1 cellular context compared by ENCODE assay signal in the genomic region with DNA sequence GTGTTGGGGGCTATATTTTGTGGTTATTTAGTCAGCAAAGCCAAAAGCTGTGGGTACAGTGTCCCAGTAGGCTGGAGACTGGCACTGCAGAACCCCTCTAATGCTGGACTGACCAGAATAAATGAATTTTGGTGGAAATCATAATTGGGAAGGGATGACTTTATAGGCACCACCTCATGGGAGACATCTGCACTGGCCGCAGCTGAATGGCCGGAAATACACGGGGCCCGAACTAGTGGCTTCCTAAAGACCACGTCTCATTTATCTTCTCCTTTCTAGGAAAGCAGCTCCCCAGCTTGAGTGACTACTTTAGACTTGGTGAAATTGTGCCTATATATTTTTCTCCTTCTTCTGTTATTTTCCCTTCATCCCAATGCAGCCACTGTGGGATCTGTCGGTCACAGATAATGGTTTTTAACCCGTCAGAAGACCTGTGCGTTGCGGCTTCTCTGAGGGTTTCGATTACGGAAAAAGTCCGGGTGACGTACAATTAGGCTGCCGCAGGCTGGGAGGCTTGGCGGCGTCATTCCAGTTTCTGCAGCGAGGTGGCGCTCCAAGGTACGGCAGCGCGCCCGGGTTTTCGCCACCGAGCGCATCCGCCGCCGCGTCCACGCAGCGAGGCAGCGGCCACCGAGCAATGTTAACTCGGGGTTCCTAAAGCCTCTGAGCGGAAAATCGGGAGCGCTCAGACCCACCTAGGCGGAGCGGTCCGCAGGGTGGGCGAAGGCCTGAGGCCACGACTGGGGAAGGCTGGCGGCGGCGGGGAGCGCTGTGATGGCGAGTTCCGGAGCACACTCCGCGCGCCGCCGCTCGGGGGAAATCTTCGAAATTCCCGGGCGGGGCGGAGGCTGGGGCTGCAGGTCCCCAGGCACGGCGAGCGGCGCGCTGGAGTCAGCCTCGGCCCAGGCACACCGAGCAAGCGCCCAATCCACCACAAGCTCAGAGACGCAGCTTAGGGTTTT.
TF ChIP-seq lines count a peak whose summit lies in the region.

No MANE protein-coding gene starts in this region.

TF ChIP-seq in HepG2, 621 proteins besides CTCF, POLR2A, EP300 and RAD21 (continued from another document and continues in another):
- TF ChIP-seq ZNF484 (CRISPR knock-in tag; IDR thresholded peaks at IDR 0.05; ENCODE audit: borderline replicate concordance, low read depth) (no peak), ZNF672 (CRISPR knock-in tag; IDR thresholded peaks at IDR 0.05) (no peak), ZNF547 (CRISPR knock-in tag; IDR thresholded peaks at IDR 0.05) (peak; percentile 49; the same call in 1 of the 2 replicates), SRSF1 (optimal IDR thresholded peaks at IDR 0.05; ENCODE audit: low read depth, low read length) (no peak), TARDBP (CRISPR knock-in tag; IDR thresholded peaks at IDR 0.05) (no peak; the same call in 1 of the 2 replicates), NFE2 (CRISPR knock-in tag; IDR thresholded peaks at IDR 0.05) (no peak), YY1 (IDR thresholded peaks at IDR 0.05; ENCODE audit: insufficient read depth, insufficient replicate concordance, low read depth, low read length) (peak; percentile 35), ZSCAN9 (CRISPR knock-in tag; IDR thresholded peaks at IDR 0.05; ENCODE audit: borderline replicate concordance) (no peak; the same call in 1 of the 2 replicates), ZNF33B (CRISPR knock-in tag; IDR thresholded peaks at IDR 0.05) (no peak), HES4 (CRISPR knock-in tag; IDR thresholded peaks at IDR 0.05; ENCODE audit: borderline replicate concordance) (no peak; the same call in 1 of the 2 replicates), ZIK1 (CRISPR knock-in tag; IDR thresholded peaks at IDR 0.05; ENCODE audit: borderline replicate concordance, low read depth) (no peak), ZNF510 (CRISPR knock-in tag; IDR thresholded peaks at IDR 0.05; ENCODE audit: low read depth) (no peak), SMAD1 (CRISPR knock-in tag; IDR thresholded peaks at IDR 0.05; ENCODE audit: borderline replicate concordance, low read depth) (no peak), ZNF335 (CRISPR knock-in tag; IDR thresholded peaks at IDR 0.05) (peak; percentile 58; the same call in 1 of the 2 replicates), KLF16 (CRISPR knock-in tag; IDR thresholded peaks at IDR 0.05) (no peak), CREM (IDR thresholded peaks at IDR 0.05) (peak; percentile 59), CREM (CRISPR knock-in tag; IDR thresholded peaks at IDR 0.05) (no peak), GLI4 (CRISPR knock-in tag; IDR thresholded peaks at IDR 0.05; ENCODE audit: borderline replicate concordance) (peak; percentile 73; the same call in 1 of the 2 replicates), ZNF605 (CRISPR knock-in tag; IDR thresholded peaks at IDR 0.05) (peak; percentile 69), ZNF790 (CRISPR knock-in tag; IDR thresholded peaks at IDR 0.05; ENCODE audit: borderline replicate concordance) (no peak), KDM5B (CRISPR knock-in tag; IDR thresholded peaks at IDR 0.05; ENCODE audit: borderline replicate concordance) (peak; percentile 85; the same call in 1 of the 2 replicates), ATF7 (IDR thresholded peaks at IDR 0.05) (no peak), ATF7 (CRISPR knock-in tag; IDR thresholded peaks at IDR 0.05) (no peak), ZFP37 (CRISPR knock-in tag; IDR thresholded peaks at IDR 0.05; ENCODE audit: borderline replicate concordance) (no peak), MEIS2 (CRISPR knock-in tag; IDR thresholded peaks at IDR 0.05) (no peak), ZNF549 (CRISPR knock-in tag; IDR thresholded peaks at IDR 0.05) (no peak), PLRG1 (conservative IDR thresholded peaks at IDR 0.05) (no peak), ATF7-NPFF (CRISPR knock-in tag; IDR thresholded peaks at IDR 0.05; ENCODE audit: low read depth) (peak; percentile 69), ZMAT3 (CRISPR knock-in tag; conservative IDR thresholded peaks at IDR 0.05) (no peak), TOE1 (CRISPR knock-in tag; IDR thresholded peaks at IDR 0.05) (no peak), ZBTB8A (CRISPR knock-in tag; IDR thresholded peaks at IDR 0.05; ENCODE audit: borderline replicate concordance, low read depth) (no peak), AGO1 (IDR thresholded peaks at IDR 0.05; ENCODE audit: low read depth, low read length, poor library complexity, severe bottlenecking) (peak; percentile 74), ZFP36L2 (CRISPR knock-in tag; IDR thresholded peaks at IDR 0.05) (no peak), ZBTB3 (CRISPR knock-in tag; IDR thresholded peaks at IDR 0.05; ENCODE audit: borderline replicate concordance, low read depth) (no peak), ZNF230 (CRISPR knock-in tag; IDR thresholded peaks at IDR 0.05) (no peak), HNRNPUL1 (IDR thresholded peaks at IDR 0.05; ENCODE audit: low read depth, low read length) (no peak), PCBP1 (IDR thresholded peaks at IDR 0.05; ENCODE audit: borderline replicate concordance, low read depth, low read length) (no peak), GATAD1 (CRISPR knock-in tag; IDR thresholded peaks at IDR 0.05) (peak; percentile 62; the same call in 1 of the 2 replicates), SNAI1 (CRISPR knock-in tag; IDR thresholded peaks at IDR 0.05; ENCODE audit: borderline replicate concordance) (no peak), ZNF10 (CRISPR knock-in tag; IDR thresholded peaks at IDR 0.05; ENCODE audit: borderline replicate concordance, low read depth) (no peak), DR1 (CRISPR knock-in tag; IDR thresholded peaks at IDR 0.05) (peak; percentile 57; the same call in 1 of the 2 replicates), ZC3H13 (CRISPR knock-in tag; IDR thresholded peaks at IDR 0.05) (no peak), BRD4 (CRISPR knock-in tag; IDR thresholded peaks at IDR 0.05) (no peak), ZZZ3 (CRISPR knock-in tag; IDR thresholded peaks at IDR 0.05; ENCODE audit: borderline replicate concordance) (no peak), POLR2G (IDR thresholded peaks at IDR 0.05; ENCODE audit: low read depth, low read length) (no peak), ZNF737 (CRISPR knock-in tag; IDR thresholded peaks at IDR 0.05; ENCODE audit: borderline replicate concordance) (peak; percentile 43; the same call in 1 of the 2 replicates)
- TF ChIP-seq, protein P1, sequence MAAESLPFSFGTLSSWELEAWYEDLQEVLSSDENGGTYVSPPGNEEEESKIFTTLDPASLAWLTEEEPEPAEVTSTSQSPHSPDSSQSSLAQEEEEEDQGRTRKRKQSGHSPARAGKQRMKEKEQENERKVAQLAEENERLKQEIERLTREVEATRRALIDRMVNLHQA (CRISPR knock-in tag; IDR thresholded peaks at IDR 0.05) = no peak
- TF ChIP-seq, protein P2, sequence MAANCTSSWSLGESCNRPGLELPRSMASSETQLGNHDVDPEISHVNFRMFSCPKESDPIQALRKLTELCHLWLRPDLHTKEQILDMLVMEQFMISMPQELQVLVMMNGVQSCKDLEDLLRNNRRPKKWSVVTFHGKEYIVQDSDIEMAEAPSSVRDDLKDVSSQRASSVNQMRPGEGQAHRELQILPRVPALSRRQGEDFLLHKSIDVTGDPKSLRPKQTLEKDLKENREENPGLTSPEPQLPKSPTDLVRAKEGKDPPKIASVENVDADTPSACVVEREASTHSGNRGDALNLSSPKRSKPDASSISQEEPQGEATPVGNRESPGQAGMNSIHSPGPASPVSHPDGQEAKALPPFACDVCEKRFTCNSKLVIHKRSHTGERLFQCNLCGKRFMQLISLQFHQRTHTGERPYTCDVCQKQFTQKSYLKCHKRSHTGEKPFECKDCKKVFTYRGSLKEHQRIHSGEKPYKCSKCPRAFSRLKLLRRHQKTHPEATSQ (CRISPR knock-in tag; IDR thresholded peaks at IDR 0.05; ENCODE audit: borderline replicate concordance) = no peak
- TF ChIP-seq, protein P3, sequence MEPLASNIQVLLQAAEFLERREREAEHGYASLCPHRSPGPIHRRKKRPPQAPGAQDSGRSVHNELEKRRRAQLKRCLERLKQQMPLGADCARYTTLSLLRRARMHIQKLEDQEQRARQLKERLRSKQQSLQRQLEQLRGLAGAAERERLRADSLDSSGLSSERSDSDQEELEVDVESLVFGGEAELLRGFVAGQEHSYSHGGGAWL (CRISPR knock-in tag; IDR thresholded peaks at IDR 0.05) = peak; percentile 59; the same call in 1 of the 2 replicates
- TF ChIP-seq, protein P4, sequence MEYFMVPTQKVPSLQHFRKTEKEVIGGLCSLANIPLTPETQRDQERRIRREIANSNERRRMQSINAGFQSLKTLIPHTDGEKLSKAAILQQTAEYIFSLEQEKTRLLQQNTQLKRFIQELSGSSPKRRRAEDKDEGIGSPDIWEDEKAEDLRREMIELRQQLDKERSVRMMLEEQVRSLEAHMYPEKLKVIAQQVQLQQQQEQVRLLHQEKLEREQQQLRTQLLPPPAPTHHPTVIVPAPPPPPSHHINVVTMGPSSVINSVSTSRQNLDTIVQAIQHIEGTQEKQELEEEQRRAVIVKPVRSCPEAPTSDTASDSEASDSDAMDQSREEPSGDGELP (IDR thresholded peaks at IDR 0.05; ENCODE audit: borderline replicate concordance, low read depth) = no peak
- TF ChIP-seq, protein P5, sequence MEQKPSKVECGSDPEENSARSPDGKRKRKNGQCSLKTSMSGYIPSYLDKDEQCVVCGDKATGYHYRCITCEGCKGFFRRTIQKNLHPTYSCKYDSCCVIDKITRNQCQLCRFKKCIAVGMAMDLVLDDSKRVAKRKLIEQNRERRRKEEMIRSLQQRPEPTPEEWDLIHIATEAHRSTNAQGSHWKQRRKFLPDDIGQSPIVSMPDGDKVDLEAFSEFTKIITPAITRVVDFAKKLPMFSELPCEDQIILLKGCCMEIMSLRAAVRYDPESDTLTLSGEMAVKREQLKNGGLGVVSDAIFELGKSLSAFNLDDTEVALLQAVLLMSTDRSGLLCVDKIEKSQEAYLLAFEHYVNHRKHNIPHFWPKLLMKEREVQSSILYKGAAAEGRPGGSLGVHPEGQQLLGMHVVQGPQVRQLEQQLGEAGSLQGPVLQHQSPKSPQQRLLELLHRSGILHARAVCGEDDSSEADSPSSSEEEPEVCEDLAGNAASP (CRISPR knock-in tag; IDR thresholded peaks at IDR 0.05; ENCODE audit: borderline replicate concordance) = no peak
- TF ChIP-seq, protein P6, sequence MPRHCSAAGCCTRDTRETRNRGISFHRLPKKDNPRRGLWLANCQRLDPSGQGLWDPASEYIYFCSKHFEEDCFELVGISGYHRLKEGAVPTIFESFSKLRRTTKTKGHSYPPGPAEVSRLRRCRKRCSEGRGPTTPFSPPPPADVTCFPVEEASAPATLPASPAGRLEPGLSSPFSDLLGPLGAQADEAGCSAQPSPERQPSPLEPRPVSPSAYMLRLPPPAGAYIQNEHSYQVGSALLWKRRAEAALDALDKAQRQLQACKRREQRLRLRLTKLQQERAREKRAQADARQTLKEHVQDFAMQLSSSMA (CRISPR knock-in tag; IDR thresholded peaks at IDR 0.05) = no peak
- TF ChIP-seq, protein P7, sequence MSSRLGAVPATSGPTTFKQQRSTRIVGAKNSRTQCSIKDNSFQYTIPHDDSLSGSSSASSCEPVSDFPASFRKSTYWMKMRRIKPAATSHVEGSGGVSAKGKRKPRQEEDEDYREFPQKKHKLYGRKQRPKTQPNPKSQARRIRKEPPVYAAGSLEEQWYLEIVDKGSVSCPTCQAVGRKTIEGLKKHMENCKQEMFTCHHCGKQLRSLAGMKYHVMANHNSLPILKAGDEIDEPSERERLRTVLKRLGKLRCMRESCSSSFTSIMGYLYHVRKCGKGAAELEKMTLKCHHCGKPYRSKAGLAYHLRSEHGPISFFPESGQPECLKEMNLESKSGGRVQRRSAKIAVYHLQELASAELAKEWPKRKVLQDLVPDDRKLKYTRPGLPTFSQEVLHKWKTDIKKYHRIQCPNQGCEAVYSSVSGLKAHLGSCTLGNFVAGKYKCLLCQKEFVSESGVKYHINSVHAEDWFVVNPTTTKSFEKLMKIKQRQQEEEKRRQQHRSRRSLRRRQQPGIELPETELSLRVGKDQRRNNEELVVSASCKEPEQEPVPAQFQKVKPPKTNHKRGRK (CRISPR knock-in tag; IDR thresholded peaks at IDR 0.05) = no peak; the same call in 1 of the 2 replicates
- TF ChIP-seq, protein P8, sequence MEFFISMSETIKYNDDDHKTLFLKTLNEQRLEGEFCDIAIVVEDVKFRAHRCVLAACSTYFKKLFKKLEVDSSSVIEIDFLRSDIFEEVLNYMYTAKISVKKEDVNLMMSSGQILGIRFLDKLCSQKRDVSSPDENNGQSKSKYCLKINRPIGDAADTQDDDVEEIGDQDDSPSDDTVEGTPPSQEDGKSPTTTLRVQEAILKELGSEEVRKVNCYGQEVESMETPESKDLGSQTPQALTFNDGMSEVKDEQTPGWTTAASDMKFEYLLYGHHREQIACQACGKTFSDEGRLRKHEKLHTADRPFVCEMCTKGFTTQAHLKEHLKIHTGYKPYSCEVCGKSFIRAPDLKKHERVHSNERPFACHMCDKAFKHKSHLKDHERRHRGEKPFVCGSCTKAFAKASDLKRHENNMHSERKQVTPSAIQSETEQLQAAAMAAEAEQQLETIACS (CRISPR knock-in tag; IDR thresholded peaks at IDR 0.05) = peak; percentile 77
- TF ChIP-seq, protein P9, sequence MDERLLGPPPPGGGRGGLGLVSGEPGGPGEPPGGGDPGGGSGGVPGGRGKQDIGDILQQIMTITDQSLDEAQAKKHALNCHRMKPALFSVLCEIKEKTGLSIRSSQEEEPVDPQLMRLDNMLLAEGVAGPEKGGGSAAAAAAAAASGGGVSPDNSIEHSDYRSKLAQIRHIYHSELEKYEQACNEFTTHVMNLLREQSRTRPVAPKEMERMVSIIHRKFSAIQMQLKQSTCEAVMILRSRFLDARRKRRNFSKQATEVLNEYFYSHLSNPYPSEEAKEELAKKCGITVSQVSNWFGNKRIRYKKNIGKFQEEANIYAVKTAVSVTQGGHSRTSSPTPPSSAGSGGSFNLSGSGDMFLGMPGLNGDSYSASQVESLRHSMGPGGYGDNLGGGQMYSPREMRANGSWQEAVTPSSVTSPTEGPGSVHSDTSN (CRISPR knock-in tag; IDR thresholded peaks at IDR 0.05) = no peak
- TF ChIP-seq, protein P10, sequence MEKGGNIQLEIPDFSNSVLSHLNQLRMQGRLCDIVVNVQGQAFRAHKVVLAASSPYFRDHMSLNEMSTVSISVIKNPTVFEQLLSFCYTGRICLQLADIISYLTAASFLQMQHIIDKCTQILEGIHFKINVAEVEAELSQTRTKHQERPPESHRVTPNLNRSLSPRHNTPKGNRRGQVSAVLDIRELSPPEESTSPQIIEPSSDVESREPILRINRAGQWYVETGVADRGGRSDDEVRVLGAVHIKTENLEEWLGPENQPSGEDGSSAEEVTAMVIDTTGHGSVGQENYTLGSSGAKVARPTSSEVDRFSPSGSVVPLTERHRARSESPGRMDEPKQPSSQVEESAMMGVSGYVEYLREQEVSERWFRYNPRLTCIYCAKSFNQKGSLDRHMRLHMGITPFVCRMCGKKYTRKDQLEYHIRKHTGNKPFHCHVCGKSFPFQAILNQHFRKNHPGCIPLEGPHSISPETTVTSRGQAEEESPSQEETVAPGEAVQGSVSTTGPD (CRISPR knock-in tag; IDR thresholded peaks at IDR 0.05) = no peak
- TF ChIP-seq, protein P11, sequence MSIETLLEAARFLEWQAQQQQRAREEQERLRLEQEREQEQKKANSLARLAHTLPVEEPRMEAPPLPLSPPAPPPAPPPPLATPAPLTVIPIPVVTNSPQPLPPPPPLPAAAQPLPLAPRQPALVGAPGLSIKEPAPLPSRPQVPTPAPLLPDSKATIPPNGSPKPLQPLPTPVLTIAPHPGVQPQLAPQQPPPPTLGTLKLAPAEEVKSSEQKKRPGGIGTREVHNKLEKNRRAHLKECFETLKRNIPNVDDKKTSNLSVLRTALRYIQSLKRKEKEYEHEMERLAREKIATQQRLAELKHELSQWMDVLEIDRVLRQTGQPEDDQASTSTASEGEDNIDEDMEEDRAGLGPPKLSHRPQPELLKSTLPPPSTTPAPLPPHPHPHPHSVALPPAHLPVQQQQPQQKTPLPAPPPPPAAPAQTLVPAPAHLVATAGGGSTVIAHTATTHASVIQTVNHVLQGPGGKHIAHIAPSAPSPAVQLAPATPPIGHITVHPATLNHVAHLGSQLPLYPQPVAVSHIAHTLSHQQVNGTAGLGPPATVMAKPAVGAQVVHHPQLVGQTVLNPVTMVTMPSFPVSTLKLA (IDR thresholded peaks at IDR 0.05) = no peak
